Comparison of ENCODE assay signal across 7 cellular contexts in genomic region chr12:57488397-57489156, GRCh38. TPM values are rescaled to one million over a fixed set of nuclear protein-coding genes. Genes with fewer than 3 reads are reported as not detected.
DNase-seq lines count a peak whose midpoint lies in the region; ATAC-seq and TF ChIP-seq lines count a peak whose summit lies in the region.

No MANE protein-coding gene starts in this region.

- no peak overlapping the region for H2AFZ ChIP-seq in GM23338

- peaks cover 15% of the 10 kb centered on the region for H3K27me3 Mint-ChIP-seq in GM23338 (ENCODE audit: insufficient read depth, low read depth, poor library complexity)

- H3K27ac ChIP-seq in GM23338 (ENCODE audit: low read depth) (peak overlapping the region; percentile 88), SJCRH30 (peak overlapping the region; percentile 68)

- H3K4me3 Mint-ChIP-seq in GM23338, result peak overlapping the region; percentile 88

- peaks cover 30% of the 10 kb centered on the region for H3K79me2 ChIP-seq in GM23338 (replicated peaks; ENCODE audit: insufficient read depth)

- DNase-seq in GM23338 (ENCODE audit: low spot score) (peak; percentile 30), SJCRH30 (peak; percentile 88 to 89), fibroblast of peridontal ligament (ENCODE audit: extremely low read depth) (peak; percentile 18), retinal pigment epithelial cell (ENCODE audit: low read depth) (no peak), putamen (ENCODE audit: low spot score) (no peak), T1000 (lab: John Stamatoyannopoulos, UW) (no peak)

- H3K4me1 Mint-ChIP-seq in GM23338, result peaks cover 10% of the 10 kb centered on the region

- H3K36me3 Mint-ChIP-seq in GM23338 (ENCODE audit: low read depth), result peaks cover 54% of the 10 kb centered on the region

- H3K4me3 ChIP-seq in GM23338 (peak overlapping the region; percentile 100), SJCRH30 (peak overlapping the region; percentile 87), retinal pigment epithelial cell (ENCODE audit: low read length) (peak overlapping the region; percentile 96)

- H3K36me3 ChIP-seq in GM23338 (ENCODE audit: insufficient read depth), result peaks cover 43% of the 10 kb centered on the region
- peaks cover 39% of the 10 kb centered on the region for H3K36me3 ChIP-seq in SJCRH30

- H3K9me3 ChIP-seq in SJCRH30 (replicated peaks), result no peaks in the 10 kb centered on the region; the same call in 1 of the 2 replicates

- H3K9me2 ChIP-seq in GM23338 (ENCODE audit: insufficient read depth), result no peaks in the 10 kb centered on the region

- H3K4me1 ChIP-seq in GM23338 (ENCODE audit: insufficient read depth) (no peaks in the 10 kb centered on the region; the same call in 1 of the 2 replicates), SJCRH30 (peaks cover 11% of the 10 kb centered on the region)

- H3K4me2 ChIP-seq in GM23338, result peak overlapping the region; percentile 100

- no peaks in the 10 kb centered on the region for H3K9me3 Mint-ChIP-seq in GM23338

- H3F3A ChIP-seq in GM23338 (replicated peaks; ENCODE audit: low read depth), result peaks cover 42% of the 10 kb centered on the region

- TF ChIP-seq CTCF in GM23338 (conservative IDR thresholded peaks at IDR 0.05; ENCODE audit: low read depth in 2 of 2) (no peak), retinal pigment epithelial cell (conservative IDR thresholded peaks at IDR 0.05; ENCODE audit: low read depth, low read length) (no peak)

- H4K20me1 ChIP-seq in GM23338 (replicated peaks; ENCODE audit: insufficient read depth), result peaks cover 34% of the 10 kb centered on the region

- H3K27ac Mint-ChIP-seq in GM23338, result peak overlapping the region; percentile 99

- H3K27me3 ChIP-seq in GM23338 (ENCODE audit: insufficient read depth) (no peaks in the 10 kb centered on the region), SJCRH30 (no peaks in the 10 kb centered on the region)

- ATAC-seq in GM23338, result peak; percentile 13
- ATAC-seq in HG03432 (IDR thresholded peaks at IDR 0.05; ENCODE audit: unreplicated experiment), result no peak

TF ChIP-seq in GM23338, 12 proteins besides CTCF, POLR2A, EP300 and RAD21:
- TF ChIP-seq JUNB (IDR thresholded peaks at IDR 0.05; ENCODE audit: unreplicated experiment) (no peak), ZNF462 (CRISPR knock-in tag; IDR thresholded peaks at IDR 0.05) (no peak), EZH2phosphoT487 (IDR thresholded peaks at IDR 0.05; ENCODE audit: unreplicated experiment) (no peak), REST (IDR thresholded peaks at IDR 0.05; ENCODE audit: unreplicated experiment) (no peak), CREB1 (CRISPR knock-in tag; IDR thresholded peaks at IDR 0.05; ENCODE audit: low read depth) (no peak)

RNA-seq across cellular contexts. Expression of gene MARS1, which starts 0.7 kb away (rescaled TPM):
- 247 and 266 TPM in 2 replicates for total RNA-seq in GM23338 (2014; rRNA removed; shearing (Covaris generic))
- 351 and 389 TPM in 2 replicates for polyA plus RNA-seq in GM23338 (2016; fragmentation: Nextera tagmentation; extraction: Ambion mirVana)
- 690 and 839 TPM in 2 replicates for total RNA-seq in SJCRH30 (2014; rRNA removed; shearing (Covaris generic))

RNA-seq across cellular contexts. Expression of gene ARHGAP9, which starts 8.9 kb away (rescaled TPM):
- total RNA-seq in GM23338 (2014; rRNA removed; shearing (Covaris generic)), result 4.6 and 7.1 TPM in 2 replicates
- polyA plus RNA-seq in GM23338 (2016; fragmentation: Nextera tagmentation; extraction: Ambion mirVana), result 4.5 and 4.9 TPM in 2 replicates
- total RNA-seq in SJCRH30 (2014; rRNA removed; shearing (Covaris generic)), result 5.7 and 9.3 TPM in 2 replicates

RNA-seq across cellular contexts. Expression of gene GLI1, which starts 29.0 kb away (rescaled TPM):
- 16.1 and 18.1 TPM in 2 replicates for total RNA-seq in GM23338 (2014; rRNA removed; shearing (Covaris generic))
- 4.8 and 5.6 TPM in 2 replicates for polyA plus RNA-seq in GM23338 (2016; fragmentation: Nextera tagmentation; extraction: Ambion mirVana)
- total RNA-seq in SJCRH30 (2014; rRNA removed; shearing (Covaris generic)), result 171 and 174 TPM in 2 replicates

RNA-seq across cellular contexts. Expression of gene DDIT3, which starts 31.7 kb away (rescaled TPM):
- total RNA-seq in GM23338 (2014; rRNA removed; shearing (Covaris generic)), result 3.9 and 4.1 TPM in 2 replicates
- polyA plus RNA-seq in GM23338 (2016; fragmentation: Nextera tagmentation; extraction: Ambion mirVana), result 11.7 and 12.5 TPM in 2 replicates
- total RNA-seq in SJCRH30 (2014; rRNA removed; shearing (Covaris generic)), result 68.0 and 91.1 TPM in 2 replicates

RNA-seq across cellular contexts. Expression of gene INHBE, which starts 33.5 kb away (rescaled TPM):
- 19.4 and 29.0 TPM in 2 replicates for total RNA-seq in GM23338 (2014; rRNA removed; shearing (Covaris generic))
- polyA plus RNA-seq in GM23338 (2016; fragmentation: Nextera tagmentation; extraction: Ambion mirVana), result 5.6 and 7.4 TPM in 2 replicates
- total RNA-seq in SJCRH30 (2014; rRNA removed; shearing (Covaris generic)), result 17.0 and 32.9 TPM in 2 replicates

Comparison
In these comparisons a context has a peak if more than half of its experiments do, and no peak if none do; other contexts are left out.
1. DNase-seq: peak in GM23338 (single experiment), SJCRH30 (2 of 2) and fibroblast of peridontal ligament (single experiment); none in retinal pigment epithelial cell (single experiment), putamen (single experiment) and T1000 (single experiment).
2. Peak in every context shown above with its lines, with median percentiles within 50 percentile points of each other: H3K4me3 ChIP-seq.